ENCODE assay signal across 1 cellular context in genomic region chr12:132083731-132084641, GRCh38.
TF ChIP-seq lines count a peak whose summit lies in the region.

No MANE protein-coding gene starts in this region.

TF ChIP-seq in HepG2, 621 proteins besides CTCF, POLR2A, EP300 and RAD21 (continued from another document and continues in another):
- TF ChIP-seq, protein P1, sequence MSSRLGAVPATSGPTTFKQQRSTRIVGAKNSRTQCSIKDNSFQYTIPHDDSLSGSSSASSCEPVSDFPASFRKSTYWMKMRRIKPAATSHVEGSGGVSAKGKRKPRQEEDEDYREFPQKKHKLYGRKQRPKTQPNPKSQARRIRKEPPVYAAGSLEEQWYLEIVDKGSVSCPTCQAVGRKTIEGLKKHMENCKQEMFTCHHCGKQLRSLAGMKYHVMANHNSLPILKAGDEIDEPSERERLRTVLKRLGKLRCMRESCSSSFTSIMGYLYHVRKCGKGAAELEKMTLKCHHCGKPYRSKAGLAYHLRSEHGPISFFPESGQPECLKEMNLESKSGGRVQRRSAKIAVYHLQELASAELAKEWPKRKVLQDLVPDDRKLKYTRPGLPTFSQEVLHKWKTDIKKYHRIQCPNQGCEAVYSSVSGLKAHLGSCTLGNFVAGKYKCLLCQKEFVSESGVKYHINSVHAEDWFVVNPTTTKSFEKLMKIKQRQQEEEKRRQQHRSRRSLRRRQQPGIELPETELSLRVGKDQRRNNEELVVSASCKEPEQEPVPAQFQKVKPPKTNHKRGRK (CRISPR knock-in tag; IDR thresholded peaks at IDR 0.05): no peak
- TF ChIP-seq YY1 (IDR thresholded peaks at IDR 0.05; ENCODE audit: insufficient read depth, insufficient replicate concordance, low read depth, low read length) (peak; percentile 37), AHR (CRISPR knock-in tag; IDR thresholded peaks at IDR 0.05) (peak; percentile 79; the same call in 1 of the 2 replicates), TRIM24 (CRISPR knock-in tag; IDR thresholded peaks at IDR 0.05) (no peak), ZSCAN12 (CRISPR knock-in tag; IDR thresholded peaks at IDR 0.05) (no peak), FOXA1 (IDR thresholded peaks at IDR 0.05) (no peak), FOXA1 (CRISPR knock-in tag; IDR thresholded peaks at IDR 0.05) (no peak), ZNF234 (CRISPR knock-in tag; conservative IDR thresholded peaks at IDR 0.05) (no peak), ZNF839 (CRISPR knock-in tag; IDR thresholded peaks at IDR 0.05; ENCODE audit: borderline replicate concordance) (no peak; the same call in 1 of the 2 replicates), IRF1 (CRISPR knock-in tag; IDR thresholded peaks at IDR 0.05; ENCODE audit: low read depth) (no peak), ZNF614 (CRISPR knock-in tag; IDR thresholded peaks at IDR 0.05; ENCODE audit: borderline replicate concordance) (peak; percentile 50; the same call in 1 of the 2 replicates), KAT8 (CRISPR knock-in tag; IDR thresholded peaks at IDR 0.05) (no peak), ADNP (CRISPR knock-in tag; IDR thresholded peaks at IDR 0.05) (no peak), ZBTB39 (CRISPR knock-in tag; IDR thresholded peaks at IDR 0.05) (no peak), ZSCAN21 (CRISPR knock-in tag; IDR thresholded peaks at IDR 0.05; ENCODE audit: borderline replicate concordance) (peak; percentile 8; the same call in 1 of the 2 replicates), ZNF607 (CRISPR knock-in tag; IDR thresholded peaks at IDR 0.05; ENCODE audit: borderline replicate concordance) (no peak), SMYD3 (CRISPR knock-in tag; IDR thresholded peaks at IDR 0.05) (peak; percentile 65; the same call in 1 of the 2 replicates), MEIS1 (CRISPR knock-in tag; IDR thresholded peaks at IDR 0.05; ENCODE audit: borderline replicate concordance) (no peak), ELF4 (CRISPR knock-in tag; IDR thresholded peaks at IDR 0.05; ENCODE audit: borderline replicate concordance) (no peak), ZSCAN25 (CRISPR knock-in tag; IDR thresholded peaks at IDR 0.05) (0 out of 2 replicates have a peak, but pooled peaks have one; percentile 40), NFATC3 (CRISPR knock-in tag; IDR thresholded peaks at IDR 0.05) (no peak), HOXA5 (CRISPR knock-in tag; IDR thresholded peaks at IDR 0.05) (0 out of 2 replicates have a peak, but pooled peaks have one; percentile 13), RFX1 (IDR thresholded peaks at IDR 0.05) (no peak), DNMT1 (CRISPR knock-in tag; IDR thresholded peaks at IDR 0.05) (no peak; the same call in 1 of the 2 replicates), TGIF2 (CRISPR knock-in tag; IDR thresholded peaks at IDR 0.05) (peak; percentile 45; the same call in 1 of the 2 replicates), ZNF589 (CRISPR knock-in tag; conservative IDR thresholded peaks at IDR 0.05) (no peak; the same call in 1 of the 2 replicates), TFAP4 (IDR thresholded peaks at IDR 0.05; ENCODE audit: borderline replicate concordance, low read depth) (no peak; the same call in 1 of the 2 replicates), DPF2 (CRISPR knock-in tag; IDR thresholded peaks at IDR 0.05; ENCODE audit: borderline replicate concordance, low read depth) (no peak), HDAC1 (CRISPR knock-in tag; IDR thresholded peaks at IDR 0.05) (peak; percentile 89), ZSCAN5A (CRISPR knock-in tag; IDR thresholded peaks at IDR 0.05; ENCODE audit: borderline replicate concordance) (no peak), ZNF121 (CRISPR knock-in tag; IDR thresholded peaks at IDR 0.05) (no peak), KLF6 (CRISPR knock-in tag; IDR thresholded peaks at IDR 0.05) (peak; percentile 48; the same call in 1 of the 2 replicates), ASH2L (IDR thresholded peaks at IDR 0.05; ENCODE audit: insufficient read length, low read depth, low read length) (peak; percentile 38), RELA (CRISPR knock-in tag; IDR thresholded peaks at IDR 0.05) (no peak), SNRNP70 (IDR thresholded peaks at IDR 0.05; ENCODE audit: low read depth, low read length) (no peak), MTA3 (CRISPR knock-in tag; IDR thresholded peaks at IDR 0.05) (no peak), MEF2D (CRISPR knock-in tag; IDR thresholded peaks at IDR 0.05) (no peak), ZBTB8A (CRISPR knock-in tag; IDR thresholded peaks at IDR 0.05; ENCODE audit: borderline replicate concordance, low read depth) (no peak), NBN (conservative IDR thresholded peaks at IDR 0.05) (no peak), MAX (IDR thresholded peaks at IDR 0.05) (peak; percentile 97), ATF6 (CRISPR knock-in tag; conservative IDR thresholded peaks at IDR 0.05) (no peak), TP53 (CRISPR knock-in tag; conservative IDR thresholded peaks at IDR 0.05) (no peak), ZNF430 (CRISPR knock-in tag; IDR thresholded peaks at IDR 0.05) (peak; percentile 48), ZNF564 (CRISPR knock-in tag; IDR thresholded peaks at IDR 0.05) (no peak), ZNF878 (CRISPR knock-in tag; IDR thresholded peaks at IDR 0.05) (peak; percentile 54; the same call in 1 of the 2 replicates), ZBTB21 (CRISPR knock-in tag; IDR thresholded peaks at IDR 0.05) (no peak), SRSF4 (IDR thresholded peaks at IDR 0.05; ENCODE audit: low read depth, low read length, poor library complexity, severe bottlenecking) (no peak)
- TF ChIP-seq, protein P2, sequence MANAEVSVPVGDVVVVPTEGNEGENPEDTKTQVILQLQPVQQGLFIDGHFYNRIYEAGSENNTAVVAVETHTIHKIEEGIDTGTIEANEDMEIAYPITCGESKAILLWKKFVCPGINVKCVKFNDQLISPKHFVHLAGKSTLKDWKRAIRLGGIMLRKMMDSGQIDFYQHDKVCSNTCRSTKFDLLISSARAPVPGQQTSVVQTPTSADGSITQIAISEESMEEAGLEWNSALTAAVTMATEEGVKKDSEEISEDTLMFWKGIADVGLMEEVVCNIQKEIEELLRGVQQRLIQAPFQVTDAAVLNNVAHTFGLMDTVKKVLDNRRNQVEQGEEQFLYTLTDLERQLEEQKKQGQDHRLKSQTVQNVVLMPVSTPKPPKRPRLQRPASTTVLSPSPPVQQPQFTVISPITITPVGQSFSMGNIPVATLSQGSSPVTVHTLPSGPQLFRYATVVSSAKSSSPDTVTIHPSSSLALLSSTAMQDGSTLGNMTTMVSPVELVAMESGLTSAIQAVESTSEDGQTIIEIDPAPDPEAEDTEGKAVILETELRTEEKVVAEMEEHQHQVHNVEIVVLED (CRISPR knock-in tag; IDR thresholded peaks at IDR 0.05; ENCODE audit: borderline replicate concordance): peak; percentile 46; the same call in 1 of the 2 replicates
- TF ChIP-seq, protein P3, sequence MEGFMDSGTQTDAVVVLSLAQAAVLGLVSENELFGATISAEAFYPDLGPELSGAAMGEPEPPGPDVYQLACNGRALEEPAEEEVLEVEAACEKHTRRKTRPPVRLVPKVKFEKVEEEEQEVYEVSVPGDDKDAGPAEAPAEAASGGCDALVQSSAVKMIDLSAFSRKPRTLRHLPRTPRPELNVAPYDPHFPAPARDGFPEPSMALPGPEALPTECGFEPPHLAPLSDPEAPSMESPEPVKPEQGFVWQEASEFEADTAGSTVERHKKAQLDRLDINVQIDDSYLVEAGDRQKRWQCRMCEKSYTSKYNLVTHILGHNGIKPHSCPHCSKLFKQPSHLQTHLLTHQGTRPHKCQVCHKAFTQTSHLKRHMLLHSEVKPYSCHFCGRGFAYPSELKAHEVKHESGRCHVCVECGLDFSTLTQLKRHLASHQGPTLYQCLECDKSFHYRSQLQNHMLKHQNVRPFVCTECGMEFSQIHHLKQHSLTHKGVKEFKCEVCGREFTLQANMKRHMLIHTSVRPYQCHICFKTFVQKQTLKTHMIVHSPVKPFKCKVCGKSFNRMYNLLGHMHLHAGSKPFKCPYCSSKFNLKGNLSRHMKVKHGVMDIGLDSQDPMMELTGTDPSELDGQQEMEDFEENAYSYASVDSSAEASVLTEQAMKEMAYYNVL (CRISPR knock-in tag; IDR thresholded peaks at IDR 0.05; ENCODE audit: borderline replicate concordance): no peak
- TF ChIP-seq, protein P4, sequence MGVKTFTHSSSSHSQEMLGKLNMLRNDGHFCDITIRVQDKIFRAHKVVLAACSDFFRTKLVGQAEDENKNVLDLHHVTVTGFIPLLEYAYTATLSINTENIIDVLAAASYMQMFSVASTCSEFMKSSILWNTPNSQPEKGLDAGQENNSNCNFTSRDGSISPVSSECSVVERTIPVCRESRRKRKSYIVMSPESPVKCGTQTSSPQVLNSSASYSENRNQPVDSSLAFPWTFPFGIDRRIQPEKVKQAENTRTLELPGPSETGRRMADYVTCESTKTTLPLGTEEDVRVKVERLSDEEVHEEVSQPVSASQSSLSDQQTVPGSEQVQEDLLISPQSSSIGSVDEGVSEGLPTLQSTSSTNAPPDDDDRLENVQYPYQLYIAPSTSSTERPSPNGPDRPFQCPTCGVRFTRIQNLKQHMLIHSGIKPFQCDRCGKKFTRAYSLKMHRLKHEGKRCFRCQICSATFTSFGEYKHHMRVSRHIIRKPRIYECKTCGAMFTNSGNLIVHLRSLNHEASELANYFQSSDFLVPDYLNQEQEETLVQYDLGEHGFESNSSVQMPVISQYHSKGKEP (CRISPR knock-in tag; IDR thresholded peaks at IDR 0.05): no peak
- TF ChIP-seq, protein P5, sequence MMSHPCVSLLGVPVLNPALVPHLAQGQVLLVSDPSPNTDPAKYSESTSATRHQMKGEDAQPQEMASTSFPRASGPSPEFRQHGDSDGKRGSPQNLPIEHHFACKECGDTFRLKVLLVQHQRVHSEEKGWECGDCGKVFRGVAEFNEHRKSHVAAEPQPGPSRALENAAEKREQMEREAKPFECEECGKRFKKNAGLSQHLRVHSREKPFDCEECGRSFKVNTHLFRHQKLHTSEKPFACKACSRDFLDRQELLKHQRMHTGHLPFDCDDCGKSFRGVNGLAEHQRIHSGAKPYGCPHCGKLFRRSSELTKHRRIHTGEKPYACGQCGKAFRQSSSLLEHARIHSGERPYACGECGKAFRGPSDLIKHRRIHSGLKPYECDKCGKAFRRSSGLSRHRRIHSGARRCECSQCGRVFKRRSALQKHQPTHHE (CRISPR knock-in tag; IDR thresholded peaks at IDR 0.05; ENCODE audit: borderline replicate concordance): no peak
